ENCODE assay signal across 1 cellular context in genomic region chr12:18751866-18752265, GRCh38.
TF ChIP-seq lines count a peak whose summit lies in the region.

No MANE protein-coding gene starts in this region.

TF ChIP-seq in K562, 482 proteins besides CTCF, POLR2A, EP300 and RAD21:
- no peak for TF ChIP-seq CREM (IDR thresholded peaks at IDR 0.05; ENCODE audit: low read depth)
- no peak for TF ChIP-seq TAF1 (IDR thresholded peaks at IDR 0.05; ENCODE audit: control insufficient read depth, extremely low read depth, insufficient read depth, low read length, severe bottlenecking)
- TF ChIP-seq POLR2AphosphoS5 (IDR thresholded peaks at IDR 0.05; ENCODE audit: control insufficient read depth, insufficient read depth, low read depth, low read length) = no peak
- no peak for TF ChIP-seq SREBF1 (IDR thresholded peaks at IDR 0.05; ENCODE audit: borderline replicate concordance, low read depth, low read length)
- TF ChIP-seq GABPB2 (CRISPR knock-in tag; conservative IDR thresholded peaks at IDR 0.05) = no peak
- peak; percentile 55 for TF ChIP-seq CBFA2T3 (IDR thresholded peaks at IDR 0.05)
- TF ChIP-seq ZNF395 (CRISPR knock-in tag; IDR thresholded peaks at IDR 0.05) = no peak
- 0 out of 2 replicates have a peak, but pooled peaks have one; percentile 9 for TF ChIP-seq CBFA2T2 (conservative IDR thresholded peaks at IDR 0.05)
- no peak for TF ChIP-seq KLF1 (tag; IDR thresholded peaks at IDR 0.05)
